In genomic region chr3:101848754-101849713, GRCh38 we compare ENCODE assay signal across 8 cellular contexts. TPM values are rescaled to one million over a fixed set of nuclear protein-coding genes. Genes with fewer than 3 reads are reported as not detected.
DNase-seq lines count a peak whose midpoint lies in the region; ATAC-seq and TF ChIP-seq lines count a peak whose summit lies in the region.

Gene NFKBIZ (plus strand): TSS chr3:101849514. CDS start chr3:101849629, 115 bp downstream.

- H3K4me1 Mint-ChIP-seq in GM23338 (peaks cover 33% of the 10 kb centered on the region), nephron progenitor cell (peaks cover 19% of the 10 kb centered on the region)
- peaks cover 42% of the 10 kb centered on the region for H3K4me1 Mint-ChIP-seq in stimulated activated naive CD8-positive, alpha-beta T cell treated with anti-CD3 and anti-CD28 coated beads, Interleukin-15, amount 100 ng/mL, for 72 hours

- H3K27me3 ChIP-seq in DOHH2 (ENCODE audit: control insufficient read depth, low read length) (no peaks in the 10 kb centered on the region), GM23338 (ENCODE audit: insufficient read depth) (no peaks in the 10 kb centered on the region)

- H3K27ac Mint-ChIP-seq in GM23338 (peak within 1 kb of the TSS; percentile 96), nephron progenitor cell (no peak within 1 kb of the TSS)
- peak within 1 kb of the TSS; percentile 97 to 99 for H3K27ac Mint-ChIP-seq in stimulated activated naive CD8-positive, alpha-beta T cell treated with anti-CD3 and anti-CD28 coated beads, Interleukin-15, amount 100 ng/mL, for 72 hours

- H3K36me3 ChIP-seq in DOHH2 (ENCODE audit: control insufficient read depth, low read length), result peaks cover 59% of the 10 kb centered on the region
- H3K36me3 ChIP-seq in GM23338 (ENCODE audit: insufficient read depth), result peaks cover 21% of the 10 kb centered on the region

- no peaks in the 10 kb centered on the region for H3K9me2 ChIP-seq in DOHH2 (replicated peaks; ENCODE audit: control insufficient read depth, low read length)
- H3K9me2 ChIP-seq in GM23338 (ENCODE audit: insufficient read depth), result no peaks in the 10 kb centered on the region; the same call in 1 of the 2 replicates

- peaks cover 22% of the 10 kb centered on the region for H4K20me1 ChIP-seq in DOHH2 (ENCODE audit: control insufficient read depth, insufficient read depth, low read depth, low read length)
- H4K20me1 ChIP-seq in GM23338 (replicated peaks; ENCODE audit: insufficient read depth), result peaks cover 16% of the 10 kb centered on the region

- TF ChIP-seq CTCF in DOHH2 (IDR thresholded peaks at IDR 0.05; ENCODE audit: low read depth, low read length, poor library complexity, severe bottlenecking) (no peak), GM23338 (conservative IDR thresholded peaks at IDR 0.05; ENCODE audit: low read depth in 2 of 2) (no peak), fibroblast of villous mesenchyme (IDR thresholded peaks at IDR 0.05; ENCODE audit: insufficient read depth, low read depth, low read length) (no peak), nephron progenitor cell (IDR thresholded peaks at IDR 0.05) (no peak)

- peak; percentile 89 for ATAC-seq in GM23338
- ATAC-seq in stimulated activated naive CD8-positive, alpha-beta T cell treated with anti-CD3 and anti-CD28 coated beads, Interleukin-15, amount 100 ng/mL, for 72 hours, result peak; percentile 77

- no peak within 1 kb of the TSS for H2AFZ ChIP-seq in GM23338

- H3K79me2 ChIP-seq in DOHH2 (ENCODE audit: control insufficient read depth, low read length) (peaks cover 83% of the 10 kb centered on the region), GM23338 (replicated peaks; ENCODE audit: insufficient read depth) (peaks cover 40% of the 10 kb centered on the region)

- H3K9me3 ChIP-seq in DOHH2 (ENCODE audit: control insufficient read depth, insufficient read depth, low read length), result no peaks in the 10 kb centered on the region

- H3K27ac ChIP-seq in DOHH2 (ENCODE audit: low read depth, low read length) (peak within 1 kb of the TSS; percentile 62), GM23338 (ENCODE audit: low read depth) (peak within 1 kb of the TSS; percentile 94)

- H3K4me3 Mint-ChIP-seq in GM23338, result peak within 1 kb of the TSS; percentile 98
- peak within 1 kb of the TSS; percentile 96 for H3K4me3 Mint-ChIP-seq in nephron progenitor cell
- peak within 1 kb of the TSS; percentile 84 to 90 for H3K4me3 Mint-ChIP-seq in stimulated activated naive CD8-positive, alpha-beta T cell treated with anti-CD3 and anti-CD28 coated beads, Interleukin-15, amount 100 ng/mL, for 72 hours

- H3K9me3 Mint-ChIP-seq in GM23338 (no peaks in the 10 kb centered on the region; the same call in 2 of the 3 replicates), nephron progenitor cell (no peaks in the 10 kb centered on the region)
- H3K9me3 Mint-ChIP-seq in stimulated activated naive CD8-positive, alpha-beta T cell treated with anti-CD3 and anti-CD28 coated beads, Interleukin-15, amount 100 ng/mL, for 72 hours, result no peaks in the 10 kb centered on the region

- H3K4me3 ChIP-seq in DOHH2 (ENCODE audit: low read length) (peak within 1 kb of the TSS; percentile 84), GM23338 (peak within 1 kb of the TSS; percentile 84), fibroblast of villous mesenchyme (ENCODE audit: low read depth, low read length) (peak within 1 kb of the TSS; percentile 75)

- peaks cover 13% of the 10 kb centered on the region for H3F3A ChIP-seq in DOHH2 (ENCODE audit: control insufficient read depth, insufficient read depth)
- H3F3A ChIP-seq in GM23338 (replicated peaks; ENCODE audit: low read depth), result 0 out of 2 replicates have a peak, but pooled peaks cover 6% of the 10 kb centered on the region

- peak within 1 kb of the TSS; percentile 76 for H3K4me2 ChIP-seq in DOHH2 (ENCODE audit: low read length)
- peak within 1 kb of the TSS; percentile 85 for H3K4me2 ChIP-seq in GM23338

- peaks cover 57% of the 10 kb centered on the region for H3K4me1 ChIP-seq in DOHH2 (ENCODE audit: control insufficient read depth, low read length)
- peaks cover 21% of the 10 kb centered on the region for H3K4me1 ChIP-seq in GM23338 (ENCODE audit: insufficient read depth)

- H3K36me3 Mint-ChIP-seq in GM23338 (ENCODE audit: low read depth) (peaks cover 40% of the 10 kb centered on the region), nephron progenitor cell (ENCODE audit: low read depth) (peaks cover 28% of the 10 kb centered on the region)

- H3K27me3 Mint-ChIP-seq in GM23338 (ENCODE audit: insufficient read depth, low read depth, poor library complexity) (peaks cover 4% of the 10 kb centered on the region), nephron progenitor cell (ENCODE audit: low read depth, poor library complexity) (peaks cover 21% of the 10 kb centered on the region)
- no peaks in the 10 kb centered on the region for H3K27me3 Mint-ChIP-seq in stimulated activated naive CD8-positive, alpha-beta T cell treated with anti-CD3 and anti-CD28 coated beads, Interleukin-15, amount 100 ng/mL, for 72 hours

- DNase-seq in GM23338 (ENCODE audit: low spot score), result peak; percentile 97
- peak; percentile 82 to 87 for DNase-seq in Kasumi-1 (lab: John Stamatoyannopoulos, UW)
- DNase-seq in SHP77 treated with DMSO at 0.1 percent for 48 hours (lab: John Stamatoyannopoulos, UW), result peak; percentile 57
- DNase-seq in activated effector memory CD4-positive, alpha-beta T cell treated with anti-CD3 and anti-CD28 coated beads, Interleukin-2, amount 50 U/mL, for 16 hours, result peak; percentile 97
- peak; percentile 96 for DNase-seq in fibroblast of villous mesenchyme (ENCODE audit: low read depth)
- peak; percentile 94 for DNase-seq in nephron progenitor cell
- DNase-seq in stimulated activated naive CD8-positive, alpha-beta T cell treated with anti-CD3 and anti-CD28 coated beads, Interleukin-15, amount 100 ng/mL, for 72 hours, result peak; percentile 88 to 93

TF ChIP-seq in GM23338, 12 proteins besides CTCF, POLR2A, EP300 and RAD21 (continues in another document):
- TF ChIP-seq POLR2AphosphoS5 (IDR thresholded peaks at IDR 0.05; ENCODE audit: low read depth) (peak; percentile 96), REST (IDR thresholded peaks at IDR 0.05; ENCODE audit: unreplicated experiment) (no peak)

RNA-seq across cellular contexts. Expression of gene NFKBIZ, which starts in this region (rescaled TPM):
- total RNA-seq in GM23338 (2014; rRNA removed; shearing (Covaris generic)), result 13.1 and 18.2 TPM in 2 replicates
- polyA plus RNA-seq in GM23338 (2016; fragmentation: Nextera tagmentation; extraction: Ambion mirVana), result 14.1 TPM in 2 replicates
- 108 and 126 TPM in 2 replicates for total RNA-seq in fibroblast of villous mesenchyme

Comparison
In these comparisons a context has a peak if more than half of its experiments do, and no peak if none do; other contexts are left out.
1. Peak in every context shown above with its lines: DNase-seq, ATAC-seq, H3K4me3 ChIP-seq and H3K27ac ChIP-seq.